Comparison of ENCODE assay signal across 9 cellular contexts in genomic region chr6:33319939-33320314, GRCh38. TPM values are rescaled to one million over a fixed set of nuclear protein-coding genes. Genes with fewer than 3 reads are reported as not detected.
DNase-seq lines count a peak whose midpoint lies in the region; ATAC-seq, FAIRE-seq and TF ChIP-seq lines count a peak whose summit lies in the region.
"Had no signal": no experiment of that assay in that cellular context is flagged by ENCODE, and none has a peak within 500 bp of the region (broad histone marks: within the 10 kb centered on the region; RNA-seq: fewer than 3 reads in every experiment).

No MANE protein-coding gene starts in this region.

- peaks cover 49 to 79% (median 72%) of the 10 kb centered on the region in 4 donors for H3K4me1 ChIP-seq in esophagus muscularis mucosa

- peak overlapping the region; percentile 42 to 86 (median 50) for H3K27ac ChIP-seq in esophagus muscularis mucosa (replicated peaks in 1 of 4)
- H3K27ac ChIP-seq: A549 had no signal

- no peaks in the 10 kb centered on the region for H3K9me3 Mint-ChIP-seq in T-helper 2 cell treated with Interferon-gamma antibody and Interleukin-4, amounts not matched to agents 5 μg/mL and 100 μg/mL, for 36 hours
- H3K9me3 Mint-ChIP-seq in stimulated activated effector memory CD8-positive, alpha-beta T cell treated with anti-CD3 and anti-CD28 coated beads, Interleukin-12 subunit alpha, Interleukin-12 subunit beta, amount 100 ng/mL, for 72 hours: no peaks in the 10 kb centered on the region

- TF ChIP-seq CTCF in WI38 (IDR thresholded peaks at IDR 0.05; ENCODE audit: low read depth, low read length): no peak
- TF ChIP-seq CTCF in esophagus muscularis mucosa (IDR thresholded peaks at IDR 0.05): no peak

- peaks cover 49% of the 10 kb centered on the region for H3K36me3 Mint-ChIP-seq in T-helper 2 cell treated with Interferon-gamma antibody and Interleukin-4, amounts not matched to agents 5 μg/mL and 100 μg/mL, for 36 hours (ENCODE audit: low read depth)
- H3K36me3 Mint-ChIP-seq in stimulated activated effector memory CD8-positive, alpha-beta T cell treated with anti-CD3 and anti-CD28 coated beads, Interleukin-12 subunit alpha, Interleukin-12 subunit beta, amount 100 ng/mL, for 72 hours: peaks cover 71% of the 10 kb centered on the region

- no peak for ATAC-seq in stimulated activated effector memory CD8-positive, alpha-beta T cell treated with anti-CD3 and anti-CD28 coated beads, Interleukin-12 subunit alpha, Interleukin-12 subunit beta, amount 100 ng/mL, for 72 hours
- ATAC-seq: A549 had no signal

- H3K9me3 ChIP-seq in esophagus muscularis mucosa: no peaks in the 10 kb centered on the region
- H3K9me3 ChIP-seq: A549 had no signal

- TF ChIP-seq POLR2A in esophagus muscularis mucosa (IDR thresholded peaks at IDR 0.05; ENCODE audit: low read depth): no peak

- peaks cover 27 to 40% (median 32%) of the 10 kb centered on the region in 4 donors for H3K36me3 ChIP-seq in esophagus muscularis mucosa

- DNase-seq in T-helper 2 cell treated with Interferon-gamma antibody and Interleukin-4, amounts not matched to agents 5 μg/mL and 100 μg/mL, for 36 hours (ENCODE audit: low spot score): no peak
- DNase-seq in T-helper 2 cell (no peak), esophagus muscularis mucosa (ENCODE audit: extremely low spot score) (no peak), NOMO-1 (lab: John Stamatoyannopoulos, UW; ENCODE audit: unreplicated experiment in 2 of 2) (no peak), nucleus accumbens (lab: John Stamatoyannopoulos, UW) (no peak), frontal cortex (ENCODE audit: low spot score in 2 of 2) (no peak)
- no peak for DNase-seq in stimulated activated effector memory CD8-positive, alpha-beta T cell treated with anti-CD3 and anti-CD28 coated beads, Interleukin-12 subunit alpha, Interleukin-12 subunit beta, amount 100 ng/mL, for 72 hours (ENCODE audit: low spot score in 2 of 2)

- FAIRE-seq in frontal cortex (lab: Jason Lieb, UNC): no peak
- FAIRE-seq: A549 had no signal

- 81% methylated on average over 3 of the region's 3 CpGs for WGBS in esophagus muscularis mucosa

- H3K4me3 Mint-ChIP-seq in T-helper 2 cell treated with Interferon-gamma antibody and Interleukin-4, amounts not matched to agents 5 μg/mL and 100 μg/mL, for 36 hours: peak overlapping the region; percentile 96
- H3K4me3 Mint-ChIP-seq in stimulated activated effector memory CD8-positive, alpha-beta T cell treated with anti-CD3 and anti-CD28 coated beads, Interleukin-12 subunit alpha, Interleukin-12 subunit beta, amount 100 ng/mL, for 72 hours: peak overlapping the region; percentile 100

- peak overlapping the region; percentile 60 for H3K27ac Mint-ChIP-seq in T-helper 2 cell treated with Interferon-gamma antibody and Interleukin-4, amounts not matched to agents 5 μg/mL and 100 μg/mL, for 36 hours
- H3K27ac Mint-ChIP-seq in stimulated activated effector memory CD8-positive, alpha-beta T cell treated with anti-CD3 and anti-CD28 coated beads, Interleukin-12 subunit alpha, Interleukin-12 subunit beta, amount 100 ng/mL, for 72 hours: peak overlapping the region; percentile 100

- H3K27me3 ChIP-seq in esophagus muscularis mucosa: no peaks in the 10 kb centered on the region

- intact Hi-C loops in esophagus muscularis mucosa (cut with DNase I): no loop called here

- peaks cover 56% of the 10 kb centered on the region for H3K4me1 Mint-ChIP-seq in T-helper 2 cell treated with Interferon-gamma antibody and Interleukin-4, amounts not matched to agents 5 μg/mL and 100 μg/mL, for 36 hours (ENCODE audit: low read depth)
- H3K4me1 Mint-ChIP-seq in stimulated activated effector memory CD8-positive, alpha-beta T cell treated with anti-CD3 and anti-CD28 coated beads, Interleukin-12 subunit alpha, Interleukin-12 subunit beta, amount 100 ng/mL, for 72 hours: peaks cover 86% of the 10 kb centered on the region

- no peaks in the 10 kb centered on the region for H3K27me3 Mint-ChIP-seq in T-helper 2 cell treated with Interferon-gamma antibody and Interleukin-4, amounts not matched to agents 5 μg/mL and 100 μg/mL, for 36 hours (ENCODE audit: low read depth)

- H3K4me3 ChIP-seq in WI38 (ENCODE audit: low read depth, low read length) (peak overlapping the region; percentile 64), esophagus muscularis mucosa (no peak overlapping the region)
- H3K4me3 ChIP-seq: A549 had no signal

- no peak for TF ChIP-seq EP300 in esophagus muscularis mucosa (IDR thresholded peaks at IDR 0.05)

RNA-seq across cellular contexts. Expression of gene ZBTB22, which starts 2.4 kb away (rescaled TPM):
- 10 to 100 TPM; 12.9 to 24.2 (median 15.8) TPM for total RNA-seq in esophagus muscularis mucosa
- 27.3 TPM for total RNA-seq in frontal cortex

RNA-seq across cellular contexts. Expression of gene DAXX, which starts 2.8 kb away (rescaled TPM):
- 10 to 100 TPM; 29.5 to 51.1 (median 40.9) TPM for total RNA-seq in esophagus muscularis mucosa
- 22.8 TPM for total RNA-seq in frontal cortex

RNA-seq across cellular contexts. Expression of gene TAPBP, which starts 6.0 kb away (rescaled TPM):
- total RNA-seq in esophagus muscularis mucosa (100 to 1,000 TPM in 1 of 4 donors, 10 to 100 TPM in 3; 69.8 to 150 (median 86.6) TPM), frontal cortex (10.2 TPM)

RNA-seq across cellular contexts. Expression of gene RGL2, which starts 21.2 kb away (rescaled TPM):
- 10 to 100 TPM; 38.2 to 89.3 (median 65.3) TPM for total RNA-seq in esophagus muscularis mucosa
- total RNA-seq in frontal cortex: 16.3 TPM

RNA-seq across cellular contexts. Expression of gene PFDN6, which starts 30.5 kb away (rescaled TPM):
- total RNA-seq in esophagus muscularis mucosa: 10 to 100 TPM; 29.1 to 54.2 (median 43.7) TPM
- total RNA-seq in frontal cortex: 31.0 TPM
